Comparison of ENCODE assay signal across 20 cellular contexts in genomic region chr1:14887936-14888335, GRCh38.
DNase-seq lines count a peak whose midpoint lies in the region; ATAC-seq, FAIRE-seq and TF ChIP-seq lines count a peak whose summit lies in the region.
"Had no signal": no experiment of that assay in that cellular context is flagged by ENCODE, and none has a peak within 500 bp of the region (broad histone marks: within the 10 kb centered on the region; RNA-seq: fewer than 3 reads in every experiment).

No MANE protein-coding gene starts in this region.

- H3K79me1 ChIP-seq in neuronal stem cell (ENCODE audit: low read depth, low read length): no peaks in the 10 kb centered on the region

- H2BK120ac ChIP-seq in neuronal stem cell (ENCODE audit: low read depth, low read length): no peak overlapping the region

- H3K4ac ChIP-seq in neuronal stem cell (ENCODE audit: low read length): no peak overlapping the region

- H2BK12ac ChIP-seq in neuronal stem cell (ENCODE audit: low read length): no peak overlapping the region

- no peak for FAIRE-seq in astrocyte (lab: Jason Lieb, UNC)
- FAIRE-seq: A549, G401.6, GM12892 had no signal

- TF ChIP-seq CTCF in GM23338 (conservative IDR thresholded peaks at IDR 0.05; ENCODE audit: low read depth in 2 of 2): no peak
- no peak for TF ChIP-seq CTCF in astrocyte (IDR thresholded peaks at IDR 0.05; ENCODE audit: insufficient read depth, low read depth, low read length)
- no peak for TF ChIP-seq CTCF in neural cell (IDR thresholded peaks at IDR 0.05; ENCODE audit: poor library complexity, severe bottlenecking)

- H2AFZ ChIP-seq in GM23338 (no peak overlapping the region), astrocyte (ENCODE audit: low read depth, low read length) (peak overlapping the region; percentile 47), neural cell (ENCODE audit: low read depth, low read length) (peak overlapping the region; percentile 2), neuronal stem cell (ENCODE audit: low read length) (no peak overlapping the region)
- H2AFZ ChIP-seq: GM23248 had no signal

- no peak for TF ChIP-seq RAD21 in neural cell (conservative IDR thresholded peaks at IDR 0.05)

- no peak overlapping the region for H3K4me3 Mint-ChIP-seq in GM23338
- H3K4me3 Mint-ChIP-seq in astrocyte (ENCODE audit: unreplicated experiment): no peak overlapping the region
- H3K4me3 Mint-ChIP-seq: CD8-positive, alpha-beta T cell; H9 had no signal

- no peaks in the 10 kb centered on the region for H3K9me3 ChIP-seq in astrocyte (ENCODE audit: insufficient read depth, low read depth, low read length)
- H3K9me3 ChIP-seq in neural cell (ENCODE audit: low read length): no peaks in the 10 kb centered on the region
- peaks cover 0 to 5% of the 10 kb centered on the region in 2 donors for H3K9me3 ChIP-seq in neuronal stem cell (replicated peaks in 1 of 2; ENCODE audit: control insufficient read depth in 2 of 2, insufficient read depth in 1 of 2, low read depth in 1 of 2, low read length in 2 of 2)
- H3K9me3 ChIP-seq: A549, Caco-2 had no signal

- H4K20me1 ChIP-seq in GM23338 (replicated peaks; ENCODE audit: insufficient read depth): no peaks in the 10 kb centered on the region
- no peaks in the 10 kb centered on the region for H4K20me1 ChIP-seq in astrocyte (ENCODE audit: insufficient read depth, low read length)
- no peaks in the 10 kb centered on the region for H4K20me1 ChIP-seq in neural cell (ENCODE audit: insufficient read depth)

- no peak for TF ChIP-seq EP300 in neural cell (conservative IDR thresholded peaks at IDR 0.05; ENCODE audit: poor library complexity, severe bottlenecking)

- no peak overlapping the region for H4K91ac ChIP-seq in neuronal stem cell (ENCODE audit: low read depth, low read length, poor library complexity)

- H3K36me3 ChIP-seq in GM23338 (ENCODE audit: insufficient read depth): no peaks in the 10 kb centered on the region
- H3K36me3 ChIP-seq in astrocyte (ENCODE audit: insufficient read depth, low read length): no peaks in the 10 kb centered on the region
- no peaks in the 10 kb centered on the region for H3K36me3 ChIP-seq in neural cell (ENCODE audit: insufficient read depth, low read length)
- no peaks in the 10 kb centered on the region for H3K36me3 ChIP-seq in neuronal stem cell (replicated peaks in 1 of 2; ENCODE audit: control insufficient read depth in 2 of 2, insufficient read depth in 2 of 2, low read length in 2 of 2)

- H3F3A ChIP-seq in GM23338 (replicated peaks; ENCODE audit: low read depth): no peaks in the 10 kb centered on the region
- H3F3A ChIP-seq in neural cell (ENCODE audit: insufficient read depth, low read length, poor library complexity, severe bottlenecking): peaks cover 2% of the 10 kb centered on the region

- no peak overlapping the region for H3K23ac ChIP-seq in neuronal stem cell (ENCODE audit: low read depth, low read length, poor library complexity)

- H3K27me3 Mint-ChIP-seq in GM23338 (ENCODE audit: insufficient read depth, low read depth, poor library complexity) (no peaks in the 10 kb centered on the region), astrocyte (ENCODE audit: low read depth, unreplicated experiment) (peaks cover 13% of the 10 kb centered on the region)

- H3K4me3 ChIP-seq in GM23338: no peak overlapping the region
- H3K4me3 ChIP-seq in astrocyte (ENCODE audit: insufficient read depth, low read depth, low read length): no peak overlapping the region
- peak overlapping the region; percentile 49 for H3K4me3 ChIP-seq in neural cell (ENCODE audit: low read length)
- no peak overlapping the region for H3K4me3 ChIP-seq in neuronal stem cell (ENCODE audit: low read length in 2 of 2)
- H3K4me3 ChIP-seq: A549, GM23248 had no signal

- no peaks in the 10 kb centered on the region for H3K79me2 ChIP-seq in GM23338 (replicated peaks; ENCODE audit: insufficient read depth)
- no peaks in the 10 kb centered on the region for H3K79me2 ChIP-seq in astrocyte (ENCODE audit: insufficient read depth, low read length)
- no peaks in the 10 kb centered on the region for H3K79me2 ChIP-seq in neural cell (replicated peaks; ENCODE audit: insufficient read depth, low read length)

- no CpG with 5 or more reads among the region's 9 CpGs for WGBS in neuronal stem cell (ENCODE audit: extremely low coverage in 2 of 2, insufficient read length in 2 of 2, insufficient replicate concordance in 1 of 2), 2 donors

- H3K9me3 Mint-ChIP-seq in GM23338: no peaks in the 10 kb centered on the region
- no peaks in the 10 kb centered on the region for H3K9me3 Mint-ChIP-seq in astrocyte (ENCODE audit: unreplicated experiment)
- H3K9me3 Mint-ChIP-seq: CD8-positive, alpha-beta T cell; H9 had no signal

- H3K4me2 ChIP-seq in GM23338 (no peak overlapping the region), astrocyte (ENCODE audit: low read length) (no peak overlapping the region), neural cell (ENCODE audit: low read length) (peak overlapping the region; percentile 11), neuronal stem cell (ENCODE audit: insufficient read depth, low read length, poor library complexity, severe bottlenecking) (no peak overlapping the region)
- H3K4me2 ChIP-seq: A549 had no signal

- H3K27ac Mint-ChIP-seq in GM23338 (no peak overlapping the region), astrocyte (ENCODE audit: unreplicated experiment) (no peak overlapping the region)
- H3K27ac Mint-ChIP-seq: CD8-positive, alpha-beta T cell; H9 had no signal

- no peak overlapping the region for H4K8ac ChIP-seq in neuronal stem cell (ENCODE audit: low read depth, low read length)

- peak overlapping the region; percentile 76 for H3K18ac ChIP-seq in neuronal stem cell (ENCODE audit: low read length)

- no peak overlapping the region for H2BK5ac ChIP-seq in neuronal stem cell (ENCODE audit: low read length)

- no peak overlapping the region for H3K27ac ChIP-seq in GM23338 (ENCODE audit: low read depth)
- no peak overlapping the region for H3K27ac ChIP-seq in astrocyte (ENCODE audit: low read depth, low read length)
- H3K27ac ChIP-seq in neural cell (ENCODE audit: low read length): peak overlapping the region; percentile 81
- peak overlapping the region; percentile 77 for H3K27ac ChIP-seq in neuronal stem cell (replicated peaks; ENCODE audit: low read length)
- H3K27ac ChIP-seq: A549, GM23248 had no signal

- H3K9me2 ChIP-seq in GM23338 (ENCODE audit: insufficient read depth): no peaks in the 10 kb centered on the region
- H3K9me2 ChIP-seq in neural cell (ENCODE audit: insufficient read depth, low read length): no peaks in the 10 kb centered on the region

- H3K4me1 ChIP-seq in GM23338 (ENCODE audit: insufficient read depth): no peaks in the 10 kb centered on the region; the same call in 1 of the 2 replicates
- H3K4me1 ChIP-seq in astrocyte (ENCODE audit: insufficient read depth, low read length): no peaks in the 10 kb centered on the region
- peaks cover 9 to 13% of the 10 kb centered on the region in 2 donors for H3K4me1 ChIP-seq in neuronal stem cell (ENCODE audit: control insufficient read depth in 2 of 2, insufficient read depth in 1 of 2, low read depth in 1 of 2, low read length in 2 of 2)
- H3K4me1 ChIP-seq: A549, Caco-2 had no signal

- H2AK5ac ChIP-seq in neuronal stem cell (ENCODE audit: low read depth, low read length): no peak overlapping the region

- H3K36me3 Mint-ChIP-seq in GM23338 (ENCODE audit: low read depth) (no peaks in the 10 kb centered on the region), astrocyte (ENCODE audit: low read depth, unreplicated experiment) (no peaks in the 10 kb centered on the region)
- H3K36me3 Mint-ChIP-seq: CD8-positive, alpha-beta T cell had no signal

- H3K27me3 ChIP-seq in GM23338 (ENCODE audit: insufficient read depth) (no peaks in the 10 kb centered on the region), astrocyte (ENCODE audit: insufficient read depth, low read length) (peaks cover 2% of the 10 kb centered on the region), neural cell (ENCODE audit: insufficient read depth, low read depth, low read length) (no peaks in the 10 kb centered on the region), neuronal stem cell (ENCODE audit: control insufficient read depth in 3 of 3, insufficient read depth in 3 of 3, low read depth in 1 of 3, low read length in 3 of 3) (no peaks in the 10 kb centered on the region)

- H2BK15ac ChIP-seq in neuronal stem cell (ENCODE audit: low read length): no peak overlapping the region

- H3K9ac ChIP-seq in astrocyte (ENCODE audit: low read length): no peak overlapping the region
- H3K9ac ChIP-seq in neural cell (ENCODE audit: low read length): peak overlapping the region; percentile 54
- H3K9ac ChIP-seq in neuronal stem cell (ENCODE audit: low read depth, low read length, poor library complexity): no peak overlapping the region
- H3K9ac ChIP-seq: GM23248 had no signal

- H3K14ac ChIP-seq in neuronal stem cell (ENCODE audit: low read length): no peak overlapping the region

- DNase-seq in GM23338 (ENCODE audit: low spot score): no peak
- DNase-seq in astrocyte (ENCODE audit: low read depth): no peak
- peak; percentile 62 for DNase-seq in neuronal stem cell (ENCODE audit: low spot score)
- DNase-seq in cerebellum (ENCODE audit: low spot score): no peak
- DNase-seq in NCI-H1417 (lab: John Stamatoyannopoulos, UW): no peak
- no peak for DNase-seq in HPDE6-E6E7 (ENCODE audit: extremely low spot score)
- DNase-seq: 8988T; C1 segment of cervical spinal cord; Caco-2; CD8-positive, alpha-beta T cell; DMS153; DND-41; GM23248; H9 had no signal

- ATAC-seq in GM23338 (peak; percentile 58), GM19467 (IDR thresholded peaks at IDR 0.05; ENCODE audit: unreplicated experiment) (no peak)
- ATAC-seq: A549; CD8-positive, alpha-beta T cell; HCT116 had no signal

- H3K4me1 Mint-ChIP-seq in GM23338 (peaks cover 7% of the 10 kb centered on the region; the same call in 2 of the 3 replicates), astrocyte (ENCODE audit: low read depth, unreplicated experiment) (no peaks in the 10 kb centered on the region)

TF ChIP-seq in GM23338, 12 proteins besides CTCF, POLR2A, EP300 and RAD21 (continues in another document):
- TF ChIP-seq EZH2phosphoT487 (IDR thresholded peaks at IDR 0.05; ENCODE audit: unreplicated experiment): no peak
- no peak for TF ChIP-seq JUNB (IDR thresholded peaks at IDR 0.05; ENCODE audit: unreplicated experiment)
- TF ChIP-seq ZNF331 (CRISPR knock-in tag; IDR thresholded peaks at IDR 0.05; ENCODE audit: low read depth): no peak
- no peak for TF ChIP-seq CREB1 (CRISPR knock-in tag; IDR thresholded peaks at IDR 0.05; ENCODE audit: low read depth)

TF ChIP-seq in neural cell, 6 proteins besides CTCF, POLR2A, EP300 and RAD21:
- TF ChIP-seq EZH2 (IDR thresholded peaks at IDR 0.05; ENCODE audit: borderline replicate concordance, insufficient read depth, low read length, poor library complexity, severe bottlenecking) (no peak), MXI1 (conservative IDR thresholded peaks at IDR 0.05; ENCODE audit: poor library complexity, severe bottlenecking) (peak; percentile 1)
TF ChIP-seq in neural cell: peak in this region for 1.

Comparison
In these comparisons a context has a peak if more than half of its experiments do, and no peak if none do; other contexts are left out.
1. H2AFZ ChIP-seq: peak in astrocyte (single experiment) and neural cell (single experiment); none in GM23338 (single experiment) and neuronal stem cell (single experiment).
2. H3K27ac ChIP-seq: peak in neural cell (single experiment) and neuronal stem cell (single experiment); none in GM23338 (single experiment) and astrocyte (single experiment).